Comparison of ENCODE assay signal across 9 cellular contexts in genomic region chr1:6743189-6744101, GRCh38. TPM values are rescaled to one million over a fixed set of nuclear protein-coding genes. Genes with fewer than 3 reads are reported as not detected.
DNase-seq lines count a peak whose midpoint lies in the region; ATAC-seq and TF ChIP-seq lines count a peak whose summit lies in the region.
"Had no signal": no experiment of that assay in that cellular context is flagged by ENCODE, and none has a peak within 500 bp of the region (broad histone marks: within the 10 kb centered on the region; RNA-seq: fewer than 3 reads in every experiment).

No MANE protein-coding gene starts in this region.

- no peak overlapping the region for H3K4me3 Mint-ChIP-seq in CD8-positive, alpha-beta T cell
- H3K4me3 Mint-ChIP-seq in WTC11: no peak overlapping the region

- H3K27me3 Mint-ChIP-seq in CD8-positive, alpha-beta T cell (ENCODE audit: low read depth): no peaks in the 10 kb centered on the region
- H3K27me3 Mint-ChIP-seq in WTC11 (ENCODE audit: low read depth): peaks cover 5% of the 10 kb centered on the region; the same call in 1 of the 2 replicates

- peaks cover 7% of the 10 kb centered on the region for H3K4me1 ChIP-seq in CD8-positive, alpha-beta T cell (ENCODE audit: insufficient read depth, low read length)
- peaks cover 5% of the 10 kb centered on the region for H3K4me1 ChIP-seq in ovary (ENCODE audit: insufficient read depth)

- H3K27ac ChIP-seq in CD8-positive, alpha-beta T cell (ENCODE audit: low read depth, low read length): no peak overlapping the region
- H3K27ac ChIP-seq in ovary: peak overlapping the region in 1 of 2 donors; percentile 64

- peak; percentile 40 for ATAC-seq in CD8-positive, alpha-beta T cell
- ATAC-seq in HG02981 (IDR thresholded peaks at IDR 0.05; ENCODE audit: unreplicated experiment) (peak; percentile 46), WTC11 (peak; percentile 80), HG03460 (IDR thresholded peaks at IDR 0.05; ENCODE audit: unreplicated experiment) (no peak), GM21515 (IDR thresholded peaks at IDR 0.05; ENCODE audit: unreplicated experiment) (no peak)

- TF ChIP-seq CTCF in CD8-positive, alpha-beta T cell (IDR thresholded peaks at IDR 0.05): no peak
- TF ChIP-seq CTCF in WTC11 (IDR thresholded peaks at IDR 0.05): no peak
- no peak for TF ChIP-seq CTCF in fibroblast of the aortic adventitia (IDR thresholded peaks at IDR 0.05; ENCODE audit: insufficient read depth, low read length)
- TF ChIP-seq CTCF in ovary (IDR thresholded peaks at IDR 0.05): no peak

- no peaks in the 10 kb centered on the region for H3K9me3 ChIP-seq in CD8-positive, alpha-beta T cell (ENCODE audit: low read length)
- no peaks in the 10 kb centered on the region for H3K9me3 ChIP-seq in ovary

- H3K9me3 Mint-ChIP-seq in CD8-positive, alpha-beta T cell: no peaks in the 10 kb centered on the region
- H3K9me3 Mint-ChIP-seq in WTC11: peaks cover 6% of the 10 kb centered on the region

- 35 to 39% (median 38%) methylated on average over 20 of the region's 20 CpGs for WGBS in ovary, 3 donors

- intact Hi-C loops in CD8-positive, alpha-beta T cell (cut with DNase I, micrococcal nuclease): no loop called here
- intact Hi-C loops in ovary (cut with DNase I): no loop called here

- TF ChIP-seq POLR2A in ovary (IDR thresholded peaks at IDR 0.05): no peak

- no peak for TF ChIP-seq EP300 in ovary (IDR thresholded peaks at IDR 0.05)

- peak in 2 of 7 experiments; percentile 30 to 50 for DNase-seq in CD8-positive, alpha-beta T cell
- DNase-seq in WTC11 (ENCODE audit: low spot score): peak; percentile 26
- DNase-seq in fibroblast of the aortic adventitia (ENCODE audit: low read depth): peak; percentile 92
- peak; percentile 45 to 60 (median 51) for DNase-seq in ovary
- DNase-seq in NCI-H510A treated with DMSO at 0.1 percent for 48 hours (lab: John Stamatoyannopoulos, UW): no peak

- H3K27me3 ChIP-seq in CD8-positive, alpha-beta T cell (ENCODE audit: insufficient read depth, low read length): no peaks in the 10 kb centered on the region
- H3K27me3 ChIP-seq in ovary: no peaks in the 10 kb centered on the region

- CTCF ChIA-PET in CD8-positive, alpha-beta T cell (lab: Charles Lee): interaction anchor here (1.1 kb wide), 1 partner anchor 146 kb away, joined by 3 read pairs; no protein-coding TSS in a partner anchor
- CTCF ChIA-PET in WTC11 (lab: Charles Lee): interaction anchor here (0.7 to 1.5 kb wide), 7 partner anchors 10 to 763 kb away, joined by 3 to 6 read pairs (median 3); partner anchors contain the start of gene DNAJC11

- H3K4me1 Mint-ChIP-seq in CD8-positive, alpha-beta T cell (ENCODE audit: low read depth): peaks cover 12% of the 10 kb centered on the region
- H3K4me1 Mint-ChIP-seq in WTC11: peaks cover 8% of the 10 kb centered on the region

- H3K4me3 ChIP-seq in CD8-positive, alpha-beta T cell (ENCODE audit: low read depth, low read length): no peak overlapping the region
- H3K4me3 ChIP-seq in fibroblast of the aortic adventitia (ENCODE audit: low read depth, low read length): peak overlapping the region; percentile 31
- H3K4me3 ChIP-seq in ovary: no peak overlapping the region

- H3K36me3 ChIP-seq in CD8-positive, alpha-beta T cell (ENCODE audit: insufficient read depth, low read length): no peaks in the 10 kb centered on the region
- H3K36me3 ChIP-seq in ovary: no peaks in the 10 kb centered on the region

- H3K36me3 Mint-ChIP-seq in CD8-positive, alpha-beta T cell: no peaks in the 10 kb centered on the region
- no peaks in the 10 kb centered on the region for H3K36me3 Mint-ChIP-seq in WTC11
- H3K36me3 Mint-ChIP-seq: IgD-negative memory B cell had no signal

- POLR2A ChIA-PET in CD8-positive, alpha-beta T cell (lab: Charles Lee): interaction anchor here (0.6 to 3.1 kb wide), 2 partner anchors 31 to 41 kb away, joined by 3 to 17 read pairs; partner anchors contain the start of gene CAMTA1
- POLR2A ChIA-PET in WTC11 (lab: Charles Lee): interaction anchor here (1.1 kb wide), 1 partner anchor 42 kb away, joined by 4 read pairs; the partner anchor contains the start of gene CAMTA1

- peak overlapping the region; percentile 43 for H3K27ac Mint-ChIP-seq in CD8-positive, alpha-beta T cell
- no peak overlapping the region for H3K27ac Mint-ChIP-seq in WTC11

TF ChIP-seq in WTC11, 78 proteins besides CTCF, POLR2A, EP300 and RAD21:
- TF ChIP-seq RORB (CRISPR knock-in tag; IDR thresholded peaks at IDR 0.05) (no peak), ZNF263 (CRISPR knock-in tag; IDR thresholded peaks at IDR 0.05; ENCODE audit: low read depth) (no peak), USF1 (CRISPR knock-in tag; IDR thresholded peaks at IDR 0.05) (peak; percentile 75), JAZF1 (CRISPR knock-in tag; IDR thresholded peaks at IDR 0.05) (no peak), USF2 (CRISPR knock-in tag; IDR thresholded peaks at IDR 0.05) (peak; percentile 85)

RNA-seq across cellular contexts. Expression of gene CAMTA1, which starts 41.8 kb away (rescaled TPM):
- 10 to 100 TPM; 43.9 to 46.5 TPM for total RNA-seq in CD8-positive, alpha-beta T cell
- total RNA-seq in WTC11 (2021) (86.4 to 116 TPM (median 112 TPM) in 3 replicates), fibroblast of the aortic adventitia (ENCODE audit: low replicate concordance) (66.6 and 91.9 TPM in 2 replicates), ovary (10 to 100 TPM; 51.1 to 93.2 (median 63.1) TPM)
- polyA plus RNA-seq in ovary: 100 to 1,000 TPM in 1 of 2 donors, 10 to 100 TPM in 1; 88.5 to 150 TPM

RNA-seq across cellular contexts. Expression of gene DNAJC11, which starts 41.8 kb away (rescaled TPM):
- total RNA-seq in CD8-positive, alpha-beta T cell: 10 to 100 TPM; 23.3 to 24.4 TPM
- 91.3 to 102 TPM (median 93.4 TPM) in 3 replicates for total RNA-seq in WTC11 (2021)
- total RNA-seq in fibroblast of the aortic adventitia (ENCODE audit: low replicate concordance): 29.5 and 106 TPM in 2 replicates
- 10 to 100 TPM; 10.1 to 42.9 (median 37.1) TPM for total RNA-seq in ovary
- polyA plus RNA-seq in ovary: 10 to 100 TPM; 18.8 to 94.5 TPM

Comparison
In these comparisons a context has a peak if more than half of its experiments do, and no peak if none do; other contexts are left out.
1. ATAC-seq: peak in CD8-positive, alpha-beta T cell (single experiment), HG02981 (single experiment) and WTC11 (single experiment); none in HG03460 (single experiment) and GM21515 (single experiment).